Comparison of ENCODE assay signal across 17 cellular contexts in genomic region chr9:134552349-134552990, GRCh38.
A peak's percentile ranks its signal among the peaks of the same experiment; 100 is the strongest.
DNase-seq lines count a peak whose midpoint lies in the region; ATAC-seq and TF ChIP-seq lines count a peak whose summit lies in the region.
"Had no signal": no experiment of that assay in that cellular context is flagged by ENCODE, and none has a peak within 500 bp of the region (broad histone marks: within the 10 kb centered on the region; RNA-seq: fewer than 3 reads in every experiment).

No MANE protein-coding gene starts in this region.

- no peak overlapping the region for H3K4me3 ChIP-seq in HEK293 (ENCODE audit: low read depth, low read length)
- no peak overlapping the region for H3K4me3 ChIP-seq in WERI-Rb-1 (ENCODE audit: low read depth, low read length)
- no peak overlapping the region for H3K4me3 ChIP-seq in mesodermal cell (ENCODE audit: extremely low read depth, insufficient read depth, low read length, poor library complexity, severe bottlenecking)
- H3K4me3 ChIP-seq in spleen = no peak overlapping the region
- H3K4me3 ChIP-seq: GM12878, mucosa of descending colon, stomach had no signal

- H3K36me3 ChIP-seq in HEK293 (ENCODE audit: control insufficient read depth in 2 of 2, insufficient read depth in 1 of 2, low read length in 2 of 2) (no peaks in the 10 kb centered on the region), WERI-Rb-1 (no peaks in the 10 kb centered on the region), mesodermal cell (ENCODE audit: control insufficient read depth, insufficient read depth, low read length) (no peaks in the 10 kb centered on the region), spleen (no peaks in the 10 kb centered on the region)
- H3K36me3 ChIP-seq: stomach had no signal

- H3K4me1 ChIP-seq in HEK293 (ENCODE audit: control insufficient read depth, insufficient read depth, low read length) (0 out of 2 replicates have a peak, but pooled peaks cover 3% of the 10 kb centered on the region), mesodermal cell (ENCODE audit: control insufficient read depth, insufficient read depth, low read length, poor library complexity, severe bottlenecking) (peaks cover 63% of the 10 kb centered on the region), spleen (peaks cover 0 to 13% (median 6%) of the 10 kb centered on the region in 6 donors)

- CTCF ChIA-PET in HEK293 (lab: Yijun Ruan, JAX) = interaction anchor here (0.6 to 2.0 kb wide), 5 partner anchors 10 to 384 kb away, joined by 3 to 7 read pairs (median 3); no protein-coding TSS in a partner anchor

- H3K9me3 ChIP-seq in HEK293 (ENCODE audit: control insufficient read depth, insufficient read depth, low read depth, low read length) (no peaks in the 10 kb centered on the region), WERI-Rb-1 (ENCODE audit: severe bottlenecking) (no peaks in the 10 kb centered on the region), mesodermal cell (ENCODE audit: control insufficient read depth, low read length) (no peaks in the 10 kb centered on the region), spleen (no peaks in the 10 kb centered on the region)
- H3K9me3 ChIP-seq: mucosa of descending colon, stomach had no signal

- POLR2A ChIA-PET in HEK293 (lab: Yijun Ruan, JAX) = interaction anchor here (1.1 to 2.0 kb wide), 3 partner anchors 10 to 50 kb away, joined by 3 to 10 read pairs (median 4); no protein-coding TSS in a partner anchor

- ATAC-seq in HG02610 (IDR thresholded peaks at IDR 0.05; ENCODE audit: unreplicated experiment) (no peak), GM18505 (IDR thresholded peaks at IDR 0.05; ENCODE audit: unreplicated experiment) (no peak)
- ATAC-seq: GM12878 had no signal

- DNase-seq in WERI-Rb-1 = no peak
- peak; percentile 73 for DNase-seq in spleen
- no peak for DNase-seq in NCI-H1694 treated with DMSO at 0.1 percent for 48 hours (lab: John Stamatoyannopoulos, UW)
- DNase-seq: activated CD4-positive, alpha-beta T cell treated with anti-CD3 and anti-CD28 coated beads for 48 hours; activated effector memory CD4-positive, alpha-beta T cell treated with anti-CD3 and anti-CD28 coated beads, Interleukin-2, amount 50 U/mL, for 16 hours; cerebellar nuclear complex; effector memory CD4-positive, alpha-beta T cell; NCI-H1105 treated with DMSO at 0.1 percent for 48 hours; NCI-H69; stomach had no signal

- H3K27me3 ChIP-seq in WERI-Rb-1 (ENCODE audit: insufficient read depth, low read depth, severe bottlenecking) (no peaks in the 10 kb centered on the region), spleen (replicated peaks in 1 of 7) (peaks cover 0 to 47% (median 6%) of the 10 kb centered on the region in 7 donors)

- no peak for TF ChIP-seq CTCF in HEK293 (tag by site-specific recombination; IDR thresholded peaks at IDR 0.05)
- TF ChIP-seq CTCF in WERI-Rb-1 (IDR thresholded peaks at IDR 0.05; ENCODE audit: low read depth, low read length) = no peak
- no peak for TF ChIP-seq CTCF in spleen (IDR thresholded peaks at IDR 0.05 in 8 of 11, conservative IDR thresholded peaks at IDR 0.05 in 3 of 11)

- intact Hi-C loops in spleen (cut with DNase I; ENCODE audit: low total_unique reads) = no loop called here

- no peak overlapping the region; the same call in 1 of the 2 replicates for H3K27ac ChIP-seq in HEK293 (ENCODE audit: extremely low read depth, low read depth, low read length)
- H3K27ac ChIP-seq in WERI-Rb-1 = peak overlapping the region; percentile 32
- H3K27ac ChIP-seq in mesodermal cell (ENCODE audit: low read depth, low read length, severe bottlenecking) = peak overlapping the region; percentile 81
- no peak overlapping the region for H3K27ac ChIP-seq in spleen
- H3K27ac ChIP-seq: C4-2B, stomach had no signal

- WGBS in mesodermal cell (ENCODE audit: insufficient coverage in 2 of 2), 2 experiments = 73 to 93% methylated on average over 5 to 6 of the region's 9 CpGs
- 58 to 75% (median 62%) methylated on average over 8 to 9 of the region's 9 CpGs for WGBS in spleen, 5 donors

- no peak for TF ChIP-seq POLR2A in spleen (IDR thresholded peaks at IDR 0.05)
- no peak for TF ChIP-seq POLR2A in GM18505 (IDR thresholded peaks at IDR 0.05; ENCODE audit: borderline replicate concordance, extremely low read depth, insufficient read depth, insufficient read length)

TF ChIP-seq in HEK293, 187 proteins besides CTCF, POLR2A, EP300 and RAD21:
- TF ChIP-seq KLF1 (tag by site-specific recombination; IDR thresholded peaks at IDR 0.05) = 0 out of 2 replicates have a peak, but pooled peaks have one; percentile 13
- no peak for TF ChIP-seq ZFHX2 (tag by site-specific recombination; conservative IDR thresholded peaks at IDR 0.05)
- no peak for TF ChIP-seq ZNF140 (tag by site-specific recombination; IDR thresholded peaks at IDR 0.05)
- no peak for TF ChIP-seq ZNF214 (tag by site-specific recombination; IDR thresholded peaks at IDR 0.05; ENCODE audit: borderline replicate concordance)
- TF ChIP-seq OVOL3 (tag by site-specific recombination; IDR thresholded peaks at IDR 0.05) = no peak
- TF ChIP-seq ZNF184 (tag by site-specific recombination; IDR thresholded peaks at IDR 0.05) = no peak

Comparison
In these comparisons a context has a peak if more than half of its experiments do, and no peak if none do; other contexts are left out.
1. H3K27ac ChIP-seq: peak in WERI-Rb-1 (single experiment) and mesodermal cell (single experiment); none in HEK293 (single experiment) and spleen (0 of 8).